In genomic region chr1:109485001-109485400, GRCh38 we compare ENCODE assay signal across 9 cellular contexts. TPM values are rescaled to one million over a fixed set of nuclear protein-coding genes. Genes with fewer than 3 reads are reported as not detected.
DNase-seq lines count a peak whose midpoint lies in the region; ATAC-seq, FAIRE-seq and TF ChIP-seq lines count a peak whose summit lies in the region.
"Had no signal": no experiment of that assay in that cellular context is flagged by ENCODE, and none has a peak within 500 bp of the region (broad histone marks: within the 10 kb centered on the region; RNA-seq: fewer than 3 reads in every experiment).

No MANE protein-coding gene starts in this region.

- peaks cover 8% of the 10 kb centered on the region for H3K27me3 Mint-ChIP-seq in activated CD8-positive, alpha-beta memory T cell treated with anti-CD3 and anti-CD28 coated beads, Interleukin-2, amount 10 ng/mL, durations not matched to agents 7 days and 5 days

- H3K4me3 ChIP-seq in esophagus muscularis mucosa = peak overlapping the region; percentile 76 to 94 (median 82)
- peak overlapping the region in 5 of 8 donors; percentile 69 to 90 (median 73) for H3K4me3 ChIP-seq in spleen

- TF ChIP-seq CTCF in RWPE1 (conservative IDR thresholded peaks at IDR 0.05; ENCODE audit: low read depth) = no peak
- no peak for TF ChIP-seq CTCF in esophagus muscularis mucosa (IDR thresholded peaks at IDR 0.05)
- no peak for TF ChIP-seq CTCF in spleen (IDR thresholded peaks at IDR 0.05 in 8 of 11, conservative IDR thresholded peaks at IDR 0.05 in 3 of 11)

- intact Hi-C loops in esophagus muscularis mucosa (cut with DNase I) (no loop called here), spleen (cut with DNase I; ENCODE audit: low total_unique reads) (no loop called here)

- CTCF ChIA-PET in activated CD8-positive, alpha-beta memory T cell treated with anti-CD3 and anti-CD28 coated beads, Interleukin-2, amount 10 ng/mL, durations not matched to agents 7 days and 5 days (lab: Charles Lee) = interaction anchor here (0.5 to 43.7 kb wide), 5 partner anchors 8 to 251 kb away, joined by 3 to 1550 read pairs (median 7); partner anchors contain the start of genes AMIGO1, CYB561D1 and GPR61
- CTCF ChIA-PET in RWPE1 (lab: Yijun Ruan, JAX) = interaction anchor here (0.7 to 10.6 kb wide), 2 partner anchors 47 to 48 kb away, joined by 4 to 180 read pairs; no protein-coding TSS in a partner anchor

- ATAC-seq in activated CD8-positive, alpha-beta memory T cell treated with anti-CD3 and anti-CD28 coated beads, Interleukin-2, amount 10 ng/mL, durations not matched to agents 7 days and 5 days = no peak
- ATAC-seq in HG03108 (IDR thresholded peaks at IDR 0.05; ENCODE audit: unreplicated experiment) = no peak

- TF ChIP-seq POLR2A in esophagus muscularis mucosa (IDR thresholded peaks at IDR 0.05; ENCODE audit: low read depth) = no peak
- no peak for TF ChIP-seq POLR2A in spleen (IDR thresholded peaks at IDR 0.05)

- TF ChIP-seq EP300 in esophagus muscularis mucosa (IDR thresholded peaks at IDR 0.05) = no peak

- H3K36me3 ChIP-seq in esophagus muscularis mucosa (peaks cover 0 to 34% (median 33%) of the 10 kb centered on the region in 4 donors), spleen (peaks cover 0 to 40% (median 0%) of the 10 kb centered on the region in 6 donors)

- H3K4me1 Mint-ChIP-seq in activated CD8-positive, alpha-beta memory T cell treated with anti-CD3 and anti-CD28 coated beads, Interleukin-2, amount 10 ng/mL, durations not matched to agents 7 days and 5 days = peaks cover 33% of the 10 kb centered on the region

- POLR2A ChIA-PET in RWPE1 (lab: Yijun Ruan, JAX; ENCODE audit: low non-redundant PET) = no interaction called here

- H3K9me3 Mint-ChIP-seq in activated CD8-positive, alpha-beta memory T cell treated with anti-CD3 and anti-CD28 coated beads, Interleukin-2, amount 10 ng/mL, durations not matched to agents 7 days and 5 days (ENCODE audit: low read depth) = no peaks in the 10 kb centered on the region

- H3K9me3 ChIP-seq in esophagus muscularis mucosa = no peaks in the 10 kb centered on the region
- H3K9me3 ChIP-seq in spleen = no peaks in the 10 kb centered on the region

- H3K4me3 Mint-ChIP-seq in activated CD8-positive, alpha-beta memory T cell treated with anti-CD3 and anti-CD28 coated beads, Interleukin-2, amount 10 ng/mL, durations not matched to agents 7 days and 5 days = peak overlapping the region; percentile 93

- WGBS in esophagus muscularis mucosa = 28% methylated on average over 3 of the region's 3 CpGs
- 24 to 55% (median 35%) methylated on average over 3 of the region's 3 CpGs for WGBS in spleen, 5 donors

- H3K27me3 ChIP-seq in esophagus muscularis mucosa = no peaks in the 10 kb centered on the region
- no peaks in the 10 kb centered on the region for H3K27me3 ChIP-seq in spleen (replicated peaks in 1 of 7)

- no peak for FAIRE-seq in RCC 7860 (lab: Jason Lieb, UNC)

- H3K4me1 ChIP-seq in esophagus muscularis mucosa (peaks cover 16 to 25% (median 24%) of the 10 kb centered on the region in 4 donors), spleen (peaks cover 7 to 62% (median 34%) of the 10 kb centered on the region in 6 donors)

- no peak for DNase-seq in activated CD8-positive, alpha-beta memory T cell treated with anti-CD3 and anti-CD28 coated beads, Interleukin-2, amount 10 ng/mL, durations not matched to agents 7 days and 5 days
- no peak for DNase-seq in activated CD8-positive, alpha-beta memory T cell treated with anti-CD3 and anti-CD28 coated beads, Interleukin-2, amount 50 U/mL, for 4 hours
- DNase-seq in RWPE1 (ENCODE audit: low spot score) = no peak
- no peak for DNase-seq in esophagus muscularis mucosa (ENCODE audit: extremely low spot score)
- DNase-seq in spleen = no peak
- no peak for DNase-seq in RCC 7860 (ENCODE audit: low spot score)
- DNase-seq in stimulated activated naive CD4-positive, alpha-beta T cell treated with Interleukin-2 at 50 U/mL for 16 hours (lab: John Stamatoyannopoulos, UW) = no peak
- DNase-seq: DMS153 had no signal

- no peaks in the 10 kb centered on the region for H3K36me3 Mint-ChIP-seq in activated CD8-positive, alpha-beta memory T cell treated with anti-CD3 and anti-CD28 coated beads, Interleukin-2, amount 10 ng/mL, durations not matched to agents 7 days and 5 days

- H3K27ac ChIP-seq in RWPE1 = peak overlapping the region; percentile 82
- H3K27ac ChIP-seq in esophagus muscularis mucosa (replicated peaks in 1 of 4) = no peak overlapping the region
- H3K27ac ChIP-seq in spleen = no peak overlapping the region

- H3K27ac Mint-ChIP-seq in activated CD8-positive, alpha-beta memory T cell treated with anti-CD3 and anti-CD28 coated beads, Interleukin-2, amount 10 ng/mL, durations not matched to agents 7 days and 5 days = peak overlapping the region; percentile 89

RNA-seq across cellular contexts. Expression of gene ATXN7L2, which starts 1.3 kb away (rescaled TPM):
- 10 to 100 TPM; 10.4 to 11.1 TPM for total RNA-seq in activated CD8-positive, alpha-beta memory T cell treated with anti-CD3 and anti-CD28 coated beads, Interleukin-2, amount 10 ng/mL, durations not matched to agents 7 days and 5 days
- total RNA-seq in esophagus muscularis mucosa (1 to 10 TPM; 2.2 to 3.3 (median 2.7) TPM), spleen (10 to 100 TPM in 2 of 7 donors, 1 to 10 TPM in 5; 7.9 to 11.9 (median 8.7) TPM)
- polyA plus RNA-seq in spleen = 10 to 100 TPM in 2 of 3 donors, 1 to 10 TPM in 1; 7.1 to 16.8 (median 12.2) TPM

RNA-seq across cellular contexts. Expression of gene CYB561D1, which starts 8.9 kb away (rescaled TPM):
- total RNA-seq in activated CD8-positive, alpha-beta memory T cell treated with anti-CD3 and anti-CD28 coated beads, Interleukin-2, amount 10 ng/mL, durations not matched to agents 7 days and 5 days = 10 to 100 TPM; 11.0 to 15.0 TPM
- total RNA-seq in esophagus muscularis mucosa = 10 to 100 TPM in 2 of 4 donors, 1 to 10 TPM in 2; 6.2 to 16.4 (median 8.2) TPM
- 10 to 100 TPM in 6 of 7 donors, 1 to 10 TPM in 1; 8.6 to 17.6 (median 13.7) TPM for total RNA-seq in spleen
- polyA plus RNA-seq in spleen = 1 to 10 TPM; 4.5 to 8.0 (median 6.0) TPM

RNA-seq across cellular contexts. Expression of gene SYPL2, which starts 18.7 kb away (rescaled TPM):
- total RNA-seq in activated CD8-positive, alpha-beta memory T cell treated with anti-CD3 and anti-CD28 coated beads, Interleukin-2, amount 10 ng/mL, durations not matched to agents 7 days and 5 days = not detected
- total RNA-seq in esophagus muscularis mucosa = 1 to 10 TPM; 2.7 to 8.0 (median 4.6) TPM
- total RNA-seq in spleen = 1 to 10 TPM in 5 of 7 donors, under 1 TPM in 2; 0.46 to 2.5 (median 1.3) TPM
- polyA plus RNA-seq in spleen = under 1 TPM; 0.26 to 0.51 (median 0.41) TPM

RNA-seq across cellular contexts. Expression of gene AMIGO1, which starts 24.5 kb away (rescaled TPM):
- under 1 TPM; 0.20 to 0.26 TPM for total RNA-seq in activated CD8-positive, alpha-beta memory T cell treated with anti-CD3 and anti-CD28 coated beads, Interleukin-2, amount 10 ng/mL, durations not matched to agents 7 days and 5 days
- total RNA-seq in esophagus muscularis mucosa = 10 to 100 TPM in 2 of 4 donors, 1 to 10 TPM in 2; 8.4 to 23.7 (median 14.0) TPM
- total RNA-seq in spleen = 1 to 10 TPM; 3.7 to 8.5 (median 6.0) TPM
- under 1 TPM; 0.57 to 0.99 (median 0.67) TPM for polyA plus RNA-seq in spleen

RNA-seq across cellular contexts. Expression of gene GPR61, which starts 54.7 kb away (rescaled TPM):
- total RNA-seq in activated CD8-positive, alpha-beta memory T cell treated with anti-CD3 and anti-CD28 coated beads, Interleukin-2, amount 10 ng/mL, durations not matched to agents 7 days and 5 days = under 1 TPM in 1 of 2 experiments, not detected in 1; 0.16 TPM
- total RNA-seq in esophagus muscularis mucosa (not detected), spleen (not detected)
- polyA plus RNA-seq in spleen = not detected
